19 cellular contexts compared by ENCODE assay signal in the genomic region with DNA sequence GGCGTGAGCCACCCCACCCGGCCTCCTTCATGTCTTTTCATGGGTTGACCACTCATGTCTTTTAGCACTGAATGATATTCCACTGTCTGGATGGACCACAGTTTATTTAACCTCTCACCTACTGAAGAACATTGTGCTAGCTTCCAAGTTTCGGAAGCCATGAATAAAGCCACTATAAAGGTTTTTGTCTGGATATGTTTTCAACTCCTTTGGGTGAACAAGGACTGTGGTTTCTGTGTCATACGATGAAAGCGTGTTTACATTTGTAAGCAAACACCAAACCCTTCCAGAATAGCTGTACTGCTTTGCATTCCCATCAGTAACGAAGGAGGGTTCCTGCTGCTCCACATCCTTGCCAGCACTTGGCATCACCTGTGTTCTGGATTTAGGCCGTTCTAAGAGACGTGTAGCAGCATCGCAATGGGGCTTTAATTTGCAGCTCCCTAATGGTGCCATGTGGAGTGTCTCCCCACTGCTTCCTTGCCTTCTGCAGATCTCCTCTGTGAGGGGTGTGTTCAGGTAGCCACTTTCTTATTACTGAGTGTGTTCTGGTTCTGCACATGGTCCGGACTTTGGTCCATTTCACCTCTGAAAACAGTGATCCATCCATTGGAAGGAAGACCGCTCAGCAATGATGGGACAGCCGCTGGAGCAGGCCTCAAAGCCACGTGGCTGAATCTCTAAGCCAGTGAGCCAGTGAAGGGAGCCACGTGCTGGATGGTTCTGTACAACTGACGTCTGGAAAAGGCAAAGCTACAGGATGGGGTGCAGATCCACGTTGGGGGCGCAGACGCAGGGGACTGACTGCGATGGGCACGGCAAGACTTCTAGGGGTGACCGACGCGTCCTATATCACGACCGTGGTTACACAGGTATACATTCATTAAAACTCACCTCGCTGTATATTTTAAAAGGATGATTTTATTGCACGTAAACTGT. TPM values are rescaled to one million over a fixed set of nuclear protein-coding genes. Genes with fewer than 3 reads are reported as not detected.
"Had no signal": no experiment of that assay in that cellular context is flagged by ENCODE, and none has a peak within 500 bp of the region (broad histone marks: within the 10 kb centered on the region; RNA-seq: fewer than 3 reads in every experiment).

No MANE protein-coding gene starts in this region.

- H3K27ac ChIP-seq: brain microvascular endothelial cell, esophagus muscularis mucosa, gastroesophageal sphincter, heart left ventricle, parathyroid adenoma, vagina had no signal

- DNase-seq: activated B cell treated with CpG ODN at 0.5 μM for 24 hours; activated CD4-positive, alpha-beta T cell treated with anti-CD3 and anti-CD28 coated beads for 48 hours; activated CD8-positive, alpha-beta memory T cell treated with anti-CD3 and anti-CD28 coated beads, Interleukin-2, amount 50 U/mL, for 4 hours; activated naive CD4-positive, alpha-beta T cell treated with anti-CD3 and anti-CD28 coated beads for 36 hours; activated T-cell treated with anti-CD3 and anti-CD28 coated beads, Interleukin-2, amount 50 U/mL, for 4 hours; brain microvascular endothelial cell; cerebellar nuclear complex; effector memory CD4-positive, alpha-beta T cell; kidney glomerular epithelial cell; stimulated activated naive CD4-positive, alpha-beta T cell; T-cell; trophoblast cell had no signal

- H3K4me3 ChIP-seq: esophagus muscularis mucosa, gastroesophageal sphincter, heart left ventricle, lung, vagina had no signal

- H3K27me3 ChIP-seq: vagina had no signal

RNA-seq across cellular contexts. Expression of a gene that starts 10.4 kb away (rescaled TPM):
- total RNA-seq: activated B cell treated with CpG ODN at 0.5 μM for 24 hours; natural killer cell treated with Interleukin-12 subunit alpha and Interleukin-12 subunit beta and Interleukin-15 and Interleukin-18, amount 100 ng/mL, for 72 hours had no signal
